ENCODE assay signal across 9 cellular contexts in genomic region chr3:45055032-45055410, GRCh38. TPM values are rescaled to one million over a fixed set of nuclear protein-coding genes. Genes with fewer than 3 reads are reported as not detected.
A peak's percentile ranks its signal among the peaks of the same experiment; 100 is the strongest.
DNase-seq lines count a peak whose midpoint lies in the region; ATAC-seq, FAIRE-seq and TF ChIP-seq lines count a peak whose summit lies in the region.
"Had no signal": no experiment of that assay in that cellular context is flagged by ENCODE, and none has a peak within 500 bp of the region (broad histone marks: within the 10 kb centered on the region; RNA-seq: fewer than 3 reads in every experiment).

No MANE protein-coding gene starts in this region.

- peak overlapping the region; percentile 52 for H3K4me3 Mint-ChIP-seq in HFFc6
- H3K4me3 Mint-ChIP-seq: neural crest cell had no signal

- no peak for TF ChIP-seq EP300 in upper lobe of left lung (IDR thresholded peaks at IDR 0.05)

- no peaks in the 10 kb centered on the region for H3K27me3 ChIP-seq in upper lobe of left lung

- peak overlapping the region in 3 of 4 donors; percentile 23 to 69 (median 41) for H3K27ac ChIP-seq in upper lobe of left lung

- H3K4me3 ChIP-seq in upper lobe of left lung, result no peak overlapping the region

- peaks cover 2% of the 10 kb centered on the region; the same call in 1 of the 2 replicates for H3K36me3 Mint-ChIP-seq in HFFc6 (ENCODE audit: low read depth)

- in situ Hi-C loops in GM13977 (cut with MboI; ENCODE audit: low pct_unique_long_range_greater_than_20kb, low sequenced_read_pairs, unreplicated experiment), result no loop called here

- TF ChIP-seq CTCF in HFFc6 (IDR thresholded peaks at IDR 0.05) (no peak), upper lobe of left lung (IDR thresholded peaks at IDR 0.05) (no peak), GM13977 (IDR thresholded peaks at IDR 0.05; ENCODE audit: extremely low read depth, insufficient read depth, missing control alignments) (no peak)

- no peaks in the 10 kb centered on the region for H3K36me3 ChIP-seq in upper lobe of left lung

- H3K27me3 Mint-ChIP-seq in HFFc6 (ENCODE audit: insufficient read depth), result peaks cover 2% of the 10 kb centered on the region; the same call in 1 of the 2 replicates

- H3K4me1 ChIP-seq in upper lobe of left lung, result peaks cover 17 to 26% (median 23%) of the 10 kb centered on the region in 4 donors

- DNase-seq in HFFc6, result peak; percentile 57
- DNase-seq in SKM-1 treated with dmso at 0.1 percent for 144 hours (lab: John Stamatoyannopoulos, UW; ENCODE audit: unreplicated experiment), result peak; percentile 78
- peak; percentile 72 for DNase-seq in glomerular visceral epithelial cell (ENCODE audit: extremely low spot score)
- DNase-seq in upper lobe of left lung, result no peak
- no peak for DNase-seq in GM13977 (ENCODE audit: low spot score)
- DNase-seq in GM19239 (ENCODE audit: insufficient read length, low spot score), result no peak
- DNase-seq: activated CD4-positive, alpha-beta T cell treated with anti-CD3 and anti-CD28 coated beads, Interleukin-2, amount 50 U/mL, for 48 hours had no signal

- no peaks in the 10 kb centered on the region for H3K9me3 Mint-ChIP-seq in HFFc6
- H3K9me3 Mint-ChIP-seq: neural crest cell had no signal

- H3K4me1 Mint-ChIP-seq in HFFc6 (ENCODE audit: low read depth), result peaks cover 67% of the 10 kb centered on the region

- ATAC-seq in upper lobe of left lung (ENCODE audit: low FRiP score in 2 of 2) (peak in 1 of 2 donors; percentile 82), GM18520 (IDR thresholded peaks at IDR 0.05; ENCODE audit: unreplicated experiment) (no peak)

- no peak for FAIRE-seq in GM19239 (lab: Jason Lieb, UNC)

- no peaks in the 10 kb centered on the region for H3K9me3 ChIP-seq in upper lobe of left lung

- WGBS in upper lobe of left lung, 2 donors, result 41 to 43% methylated on average over 2 of the region's 2 CpGs

- no peak for TF ChIP-seq POLR2A in upper lobe of left lung (IDR thresholded peaks at IDR 0.05)

- peak overlapping the region; percentile 81 for H3K27ac Mint-ChIP-seq in HFFc6

RNA-seq across cellular contexts. Expression of gene CLEC3B, which starts 28.9 kb away (rescaled TPM):
- total RNA-seq in HFFc6 (2021; fragmentation: NEBNext Ultra II Directional; extraction: Animal tissue kit (Norgen Biotek cat#: 25700)), result 1 to 10 TPM in 5 of 6 experiments, under 1 TPM in 1; 1.00 to 1.9 (median 1.2) TPM
- 100 to 1,000 TPM in 4 of 6 donors, 10 to 100 TPM in 1, 1 to 10 TPM in 1; 6.3 to 332 (median 140) TPM for total RNA-seq in upper lobe of left lung
- total RNA-seq: neural crest cell had no signal

Comparison
In these comparisons a context has a peak if more than half of its experiments do, and no peak if none do; other contexts are left out.
1. DNase-seq: peak in HFFc6 (single experiment), SKM-1 treated with dmso at 0.1 percent for 144 hours (single experiment) and glomerular visceral epithelial cell (single experiment); none in upper lobe of left lung (0 of 2), GM13977 (single experiment) and GM19239 (single experiment).